In the genomic region with DNA sequence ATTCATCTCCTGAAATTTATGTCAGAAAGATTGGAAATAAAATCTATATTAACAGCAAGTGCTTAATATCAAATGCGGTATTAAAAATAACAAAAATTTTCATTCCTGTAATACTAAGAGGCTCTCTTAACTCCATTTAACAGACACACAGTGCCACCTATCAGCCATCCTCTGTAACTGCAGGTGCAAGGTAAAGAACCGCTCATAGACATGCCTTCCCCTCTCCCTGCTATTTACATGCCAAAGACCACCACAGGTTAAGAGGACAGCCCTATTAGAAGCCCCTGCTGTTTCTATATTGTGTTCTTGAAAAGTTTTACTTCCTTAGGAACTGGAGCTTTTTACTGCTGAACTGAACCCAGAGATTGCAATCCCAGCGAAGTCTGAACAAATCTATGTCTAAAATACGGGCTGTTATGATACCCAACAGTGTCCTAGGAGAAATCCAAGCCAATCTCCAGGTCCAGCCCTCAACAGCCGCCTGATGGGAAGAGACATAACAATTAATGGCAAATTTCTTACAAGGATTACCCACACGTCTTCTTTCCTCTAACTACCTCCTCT, we compare ENCODE assay signal across 8 cellular contexts. TPM values are rescaled to one million over a fixed set of nuclear protein-coding genes. Genes with fewer than 3 reads are reported as not detected.
DNase-seq lines count a peak whose midpoint lies in the region; ATAC-seq, FAIRE-seq and TF ChIP-seq lines count a peak whose summit lies in the region.
"Not testable (repeated sequence)": the region's sequence is repeated elsewhere in the genome, so short reads cannot be mapped to it uniquely, and the experiment has no call there.

No MANE protein-coding gene starts in this region.

- TF ChIP-seq CTCF in astrocyte of the cerebellum (IDR thresholded peaks at IDR 0.05; ENCODE audit: low read depth, low read length, missing control alignments) (peak; percentile 58), transverse colon (IDR thresholded peaks at IDR 0.05) (peak; percentile 62 to 78 (median 74))

- in situ Hi-C loops in astrocyte of the cerebellum (cut with HindIII; ENCODE audit: low sequenced_read_pairs); transverse colon (cut with MboI; ENCODE audit: low pct_ligation_motif_present in 1 of 4, low pct_unique_long_range_greater_than_20kb in 1 of 4, low sequenced_read_pairs in 3 of 4): not testable (repeated sequence)

- intact Hi-C loops in naive thymus-derived CD4-positive, alpha-beta T cell (cut with micrococcal nuclease): loop anchor here (5.0 kb wide), 1 partner anchor 394 kb away; no protein-coding TSS in a partner anchor
- intact Hi-C loops in transverse colon (cut with DNase I; ENCODE audit: low total_unique reads): not testable (repeated sequence)

- WGBS in transverse colon (ENCODE audit: low coverage in 1 of 2), 2 donors: 6 to 53% methylated on average over 2 to 6 of the region's 6 CpGs

- peak; percentile 92 for ATAC-seq in SK-N-SH treated with all-trans-retinoic acid at 6 μM for 48 hours
- peak; percentile 84 for ATAC-seq in naive thymus-derived CD4-positive, alpha-beta T cell

- not testable (repeated sequence) for H3K4me3 ChIP-seq in astrocyte of the cerebellum (ENCODE audit: low read depth, low read length); naive thymus-derived CD4-positive, alpha-beta T cell (ENCODE audit: low read length); transverse colon

- POLR2A ChIA-PET in naive thymus-derived CD4-positive, alpha-beta T cell (lab: Charles Lee): not testable (repeated sequence)

- not testable (repeated sequence) for H3K4me1 ChIP-seq in naive thymus-derived CD4-positive, alpha-beta T cell (ENCODE audit: control insufficient read depth in 2 of 2, insufficient read depth in 2 of 2, low read length in 2 of 2); transverse colon

- H3K36me3 Mint-ChIP-seq in naive thymus-derived CD4-positive, alpha-beta T cell: not testable (repeated sequence)

- CTCF ChIA-PET in naive thymus-derived CD4-positive, alpha-beta T cell (lab: Charles Lee): not testable (repeated sequence)

- not testable (repeated sequence) for H3K4me3 Mint-ChIP-seq in naive thymus-derived CD4-positive, alpha-beta T cell

- not testable (repeated sequence) for H3K27ac ChIP-seq in naive thymus-derived CD4-positive, alpha-beta T cell (ENCODE audit: low read depth, low read length); transverse colon

- H3K36me3 ChIP-seq in naive thymus-derived CD4-positive, alpha-beta T cell (ENCODE audit: control insufficient read depth in 2 of 3, insufficient read depth in 3 of 3, low read length in 3 of 3); transverse colon: not testable (repeated sequence)

- H3K27me3 Mint-ChIP-seq in naive thymus-derived CD4-positive, alpha-beta T cell: not testable (repeated sequence)

- H3K9me3 Mint-ChIP-seq in naive thymus-derived CD4-positive, alpha-beta T cell: not testable (repeated sequence)

- not testable (repeated sequence) for H3K27me3 ChIP-seq in naive thymus-derived CD4-positive, alpha-beta T cell (ENCODE audit: control insufficient read depth in 2 of 2, insufficient read depth in 2 of 2, low read length in 2 of 2); transverse colon

- not testable (repeated sequence) for TF ChIP-seq EP300 in transverse colon (IDR thresholded peaks at IDR 0.05; ENCODE audit: low read depth)

- not testable (repeated sequence) for H3K27ac Mint-ChIP-seq in naive thymus-derived CD4-positive, alpha-beta T cell

- H3K9me3 ChIP-seq in naive thymus-derived CD4-positive, alpha-beta T cell (ENCODE audit: control insufficient read depth in 2 of 3, low read length in 3 of 3); transverse colon: not testable (repeated sequence)

- DNase-seq in DMS153 treated with DMSO at 0.1 percent for 48 hours (lab: John Stamatoyannopoulos, UW; ENCODE audit: unreplicated experiment) (peak; percentile 39), HCEC 1CT (peak; percentile 10), NCI-H146 (lab: John Stamatoyannopoulos, UW) (peak; percentile 4), frontal cortex (ENCODE audit: low spot score in 2 of 2) (peak in 1 of 2 donors; percentile 19), transverse colon (peak; percentile 14)
- DNase-seq in astrocyte of the cerebellum (ENCODE audit: low read depth): not testable (repeated sequence)
- peak in 6 of 9 donors; percentile 26 to 55 (median 44) for DNase-seq in naive thymus-derived CD4-positive, alpha-beta T cell

- not testable (repeated sequence) for H3K4me1 Mint-ChIP-seq in naive thymus-derived CD4-positive, alpha-beta T cell

- TF ChIP-seq POLR2A in transverse colon (IDR thresholded peaks at IDR 0.05): not testable (repeated sequence)

- peak; percentile 36 for FAIRE-seq in frontal cortex (lab: Jason Lieb, UNC)

RNA-seq across cellular contexts. Expression of a gene that starts 46.9 kb away (rescaled TPM):
- 13.5 TPM for total RNA-seq in frontal cortex
- 10 to 100 TPM in 3 of 5 experiments, 1 to 10 TPM in 2; 8.3 to 30.0 (median 11.5) TPM for total RNA-seq in naive thymus-derived CD4-positive, alpha-beta T cell
- 10 to 100 TPM; 18.2 to 21.6 TPM for polyA plus RNA-seq in naive thymus-derived CD4-positive, alpha-beta T cell
- total RNA-seq in transverse colon: 10 to 100 TPM in 3 of 4 donors, 1 to 10 TPM in 1; 1.4 to 55.4 (median 17.2) TPM

RNA-seq across cellular contexts. Expression of a gene that starts 47.1 kb away (rescaled TPM):
- total RNA-seq in frontal cortex: 5.3 TPM
- total RNA-seq in naive thymus-derived CD4-positive, alpha-beta T cell: 10 to 100 TPM in 3 of 5 experiments, 1 to 10 TPM in 2; 7.0 to 13.2 (median 10.6) TPM
- 1 to 10 TPM; 4.8 to 6.2 TPM for polyA plus RNA-seq in naive thymus-derived CD4-positive, alpha-beta T cell
- 10 to 100 TPM; 19.9 to 71.1 (median 42.7) TPM for total RNA-seq in transverse colon
